ENCODE assay signal across 8 cellular contexts in genomic region chr4:77158487-77158861, GRCh38. TPM values are rescaled to one million over a fixed set of nuclear protein-coding genes. Genes with fewer than 3 reads are reported as not detected.
DNase-seq lines count a peak whose midpoint lies in the region; ATAC-seq and TF ChIP-seq lines count a peak whose summit lies in the region.

No MANE protein-coding gene starts in this region.

- intact Hi-C loops in activated CD8-positive, alpha-beta T cell treated with anti-CD3 and anti-CD28 coated beads for 36 hours (cut with micrococcal nuclease): no loop called here
- intact Hi-C loops in spleen (cut with DNase I; ENCODE audit: low total_unique reads): loop anchor here (5.0 to 10.0 kb wide), 2 partner anchors 64 to 86 kb away; no protein-coding TSS in a partner anchor

- H3K9me3 Mint-ChIP-seq in activated CD8-positive, alpha-beta T cell treated with anti-CD3 and anti-CD28 coated beads for 36 hours: no peaks in the 10 kb centered on the region
- peaks cover 25% of the 10 kb centered on the region for H3K9me3 Mint-ChIP-seq in glutamatergic neuron (ENCODE audit: unreplicated experiment)

- CTCF ChIA-PET in activated CD8-positive, alpha-beta T cell treated with anti-CD3 and anti-CD28 coated beads for 36 hours (lab: Charles Lee): interaction anchor here (0.9 to 3.1 kb wide), 5 partner anchors 45 to 82 kb away, joined by 3 to 9 read pairs (median 4); no protein-coding TSS in a partner anchor

- H3K4me1 ChIP-seq in spleen: peaks cover 13 to 86% (median 56%) of the 10 kb centered on the region in 6 donors

- H3K27ac ChIP-seq in HL-60 (replicated peaks) (peak overlapping the region; percentile 88; the same call in 1 of the 2 replicates), spleen (peak overlapping the region; percentile 81 to 99 (median 98))

- peak overlapping the region; percentile 93 for H3K4me3 Mint-ChIP-seq in activated CD8-positive, alpha-beta T cell treated with anti-CD3 and anti-CD28 coated beads for 36 hours
- H3K4me3 Mint-ChIP-seq in glutamatergic neuron (ENCODE audit: unreplicated experiment): peak overlapping the region; percentile 95

- H3K27me3 ChIP-seq in HL-60 (ENCODE audit: insufficient read depth, poor library complexity, severe bottlenecking): no peaks in the 10 kb centered on the region
- no peaks in the 10 kb centered on the region for H3K27me3 ChIP-seq in spleen (replicated peaks in 1 of 7)

- peaks cover 34% of the 10 kb centered on the region for H3K36me3 Mint-ChIP-seq in activated CD8-positive, alpha-beta T cell treated with anti-CD3 and anti-CD28 coated beads for 36 hours (ENCODE audit: low read depth)
- H3K36me3 Mint-ChIP-seq in glutamatergic neuron (ENCODE audit: unreplicated experiment): no peaks in the 10 kb centered on the region

- peak overlapping the region; percentile 76 for H3K27ac Mint-ChIP-seq in activated CD8-positive, alpha-beta T cell treated with anti-CD3 and anti-CD28 coated beads for 36 hours
- peak overlapping the region; percentile 93 for H3K27ac Mint-ChIP-seq in glutamatergic neuron (ENCODE audit: unreplicated experiment)

- WGBS in spleen, 5 donors: 9 to 12% (median 11%) methylated on average over 6 of the region's 6 CpGs

- DNase-seq in HL-60 (ENCODE audit: low read depth in 1 of 2, low spot score in 1 of 2): no peak
- DNase-seq in activated CD8-positive, alpha-beta T cell treated with anti-CD3 and anti-CD28 coated beads for 36 hours: peak; percentile 56
- DNase-seq in glutamatergic neuron: no peak
- DNase-seq in spleen: no peak

- POLR2A ChIA-PET in activated CD8-positive, alpha-beta T cell treated with anti-CD3 and anti-CD28 coated beads for 36 hours (lab: Charles Lee): interaction anchor here (1.1 to 2.1 kb wide), 4 partner anchors 7 to 45 kb away, joined by 3 to 4 read pairs (median 4); no protein-coding TSS in a partner anchor

- H3K9me3 ChIP-seq in spleen: no peaks in the 10 kb centered on the region

- peaks cover 0 to 50% (median 34%) of the 10 kb centered on the region in 6 donors for H3K36me3 ChIP-seq in spleen

- H3K4me3 ChIP-seq in HL-60 (replicated peaks; ENCODE audit: insufficient read depth, low read length) (peak overlapping the region; percentile 99), spleen (peak overlapping the region; percentile 81 to 99 (median 96))

- TF ChIP-seq CTCF in HL-60 (IDR thresholded peaks at IDR 0.05; ENCODE audit: insufficient read depth, low read length) (no peak), glutamatergic neuron (IDR thresholded peaks at IDR 0.05; ENCODE audit: partially characterized antibody, unreplicated experiment) (no peak), spleen (IDR thresholded peaks at IDR 0.05 in 8 of 11, conservative IDR thresholded peaks at IDR 0.05 in 3 of 11) (no peak)
- no peak for TF ChIP-seq CTCF in activated CD8-positive, alpha-beta T cell treated with anti-CD3 and anti-CD28 coated beads for 36 hours (IDR thresholded peaks at IDR 0.05)

- peaks cover 42% of the 10 kb centered on the region for H3K4me1 Mint-ChIP-seq in activated CD8-positive, alpha-beta T cell treated with anti-CD3 and anti-CD28 coated beads for 36 hours (ENCODE audit: low read depth)
- peaks cover 34% of the 10 kb centered on the region for H3K4me1 Mint-ChIP-seq in glutamatergic neuron (ENCODE audit: low read depth, unreplicated experiment)

- ATAC-seq in activated CD8-positive, alpha-beta T cell treated with anti-CD3 and anti-CD28 coated beads for 36 hours: no peak
- ATAC-seq in HG03378 (IDR thresholded peaks at IDR 0.05; ENCODE audit: unreplicated experiment) (no peak), GM19351 (IDR thresholded peaks at IDR 0.05; ENCODE audit: unreplicated experiment) (no peak), HG03439 (IDR thresholded peaks at IDR 0.05; ENCODE audit: unreplicated experiment) (no peak), HG03135 (IDR thresholded peaks at IDR 0.05; ENCODE audit: unreplicated experiment) (no peak)

- no peak for TF ChIP-seq POLR2A in spleen (IDR thresholded peaks at IDR 0.05)

- no peaks in the 10 kb centered on the region for H3K27me3 Mint-ChIP-seq in activated CD8-positive, alpha-beta T cell treated with anti-CD3 and anti-CD28 coated beads for 36 hours
- peaks cover 14% of the 10 kb centered on the region for H3K27me3 Mint-ChIP-seq in glutamatergic neuron (ENCODE audit: unreplicated experiment)

RNA-seq across cellular contexts. Expression of gene CCNG2, which starts 1.5 kb away (rescaled TPM):
- 10 to 100 TPM; 54.3 to 55.5 TPM for total RNA-seq in activated CD8-positive, alpha-beta T cell treated with anti-CD3 and anti-CD28 coated beads for 36 hours
- total RNA-seq in glutamatergic neuron (ENCODE audit: unreplicated experiment) (115 TPM), spleen (100 to 1,000 TPM in 1 of 7 donors, 10 to 100 TPM in 6; 50.6 to 106 (median 61.6) TPM)
- 10 to 100 TPM; 20.2 to 24.9 (median 24.6) TPM for polyA plus RNA-seq in spleen
